ENCODE assay signal across 9 cellular contexts in the genomic region with DNA sequence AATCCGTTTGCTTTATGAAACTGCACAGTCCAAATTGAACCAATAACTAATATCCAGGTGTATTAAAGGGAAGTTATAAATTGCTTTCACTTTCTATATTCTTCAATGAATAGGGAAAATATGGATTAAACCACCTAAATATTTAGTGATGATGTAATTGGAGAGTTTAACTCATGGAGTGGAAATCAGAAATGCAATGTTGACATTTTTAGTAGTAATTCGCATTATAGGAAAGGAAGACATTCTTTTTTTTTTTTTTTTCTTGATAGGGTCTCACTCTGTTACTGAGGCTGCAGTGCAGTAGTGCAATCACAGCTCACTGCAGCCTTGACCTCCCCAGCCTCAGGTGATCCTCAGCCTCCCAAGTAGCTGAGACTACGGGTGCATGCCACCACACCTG.
"Had no signal": no experiment of that assay in that cellular context is flagged by ENCODE, and none has a peak within 500 bp of the region (broad histone marks: within the 10 kb centered on the region; RNA-seq: fewer than 3 reads in every experiment).

No MANE protein-coding gene starts in this region.

- H3K9me3 Mint-ChIP-seq: IgD-negative memory B cell had no signal

- DNase-seq: GM23248, GOT3, H7, HFFc6, KG1 had no signal

- H3K27ac Mint-ChIP-seq: HFFc6, IgD-negative memory B cell had no signal

- H2AFZ ChIP-seq: GM23248 had no signal

- H3K9me3 ChIP-seq: HAP-1 had no signal

- H3K9ac ChIP-seq: GM23248 had no signal

- H3K27ac ChIP-seq: GM23248, HL-60 had no signal

- H3K4me3 ChIP-seq: GM23248, HAP-1 had no signal

- H3K4me1 ChIP-seq: HAP-1 had no signal

- H3K36me3 ChIP-seq: HAP-1 had no signal

- ATAC-seq: HCT116 had no signal
